Comparison of ENCODE assay signal across 8 cellular contexts in genomic region chr2:28391564-28392296, GRCh38. TPM values are rescaled to one million over a fixed set of nuclear protein-coding genes. Genes with fewer than 3 reads are reported as not detected.
DNase-seq lines count a peak whose midpoint lies in the region; ATAC-seq and TF ChIP-seq lines count a peak whose summit lies in the region.

No MANE protein-coding gene starts in this region.

- POLR2A ChIA-PET in WTC11 (lab: Charles Lee) = interaction anchor here (0.6 to 1.0 kb wide), 5 partner anchors 9 to 704 kb away, joined by 3 to 7 read pairs (median 4); no protein-coding TSS in a partner anchor

- no peak for TF ChIP-seq CTCF in WTC11 (IDR thresholded peaks at IDR 0.05)

- no peak overlapping the region for H3K27ac Mint-ChIP-seq in WTC11
- no peak overlapping the region for H3K27ac Mint-ChIP-seq in central memory CD8-positive, alpha-beta T cell (ENCODE audit: low read depth)

- CTCF ChIA-PET in WTC11 (lab: Charles Lee) = interaction anchor here (0.7 to 1.4 kb wide), 4 partner anchors 11 to 175 kb away, joined by 3 to 5 read pairs (median 4); no protein-coding TSS in a partner anchor

- peak; percentile 68 for DNase-seq in SIG-M5 treated with dmso at 0.1 percent for 504 hours (lab: John Stamatoyannopoulos, UW; ENCODE audit: unreplicated experiment)
- DNase-seq in SIG-M5 (lab: John Stamatoyannopoulos, UW) = no peak
- peak; percentile 50 for DNase-seq in NCI-H1694 (lab: John Stamatoyannopoulos, UW)
- peak; percentile 66 for DNase-seq in WTC11 (ENCODE audit: low spot score)
- peak in 1 of 2 donors; percentile 53 for DNase-seq in central memory CD8-positive, alpha-beta T cell (ENCODE audit: low spot score in 2 of 2)
- peak; percentile 87 for DNase-seq in kidney glomerular epithelial cell (lab: John Stamatoyannopoulos, UW)
- peak; percentile 83 for DNase-seq in stimulated activated CD4-positive, alpha-beta T cell treated with anti-CD3 and anti-CD28 coated beads, Interleukin-1b, Interleukin-23, amount 100 ng/mL, for 48 hours

- peaks cover 18% of the 10 kb centered on the region for H3K4me1 Mint-ChIP-seq in WTC11
- H3K4me1 Mint-ChIP-seq in central memory CD8-positive, alpha-beta T cell = peaks cover 25% of the 10 kb centered on the region

- peak overlapping the region; percentile 77 for H3K4me3 Mint-ChIP-seq in WTC11
- H3K4me3 Mint-ChIP-seq in central memory CD8-positive, alpha-beta T cell = no peak overlapping the region

- no peaks in the 10 kb centered on the region for H3K36me3 Mint-ChIP-seq in WTC11
- peaks cover 33% of the 10 kb centered on the region for H3K36me3 Mint-ChIP-seq in central memory CD8-positive, alpha-beta T cell (ENCODE audit: insufficient read depth)

- no peaks in the 10 kb centered on the region for H3K9me3 Mint-ChIP-seq in WTC11
- no peaks in the 10 kb centered on the region for H3K9me3 Mint-ChIP-seq in central memory CD8-positive, alpha-beta T cell

- ATAC-seq in HG02885 (IDR thresholded peaks at IDR 0.05; ENCODE audit: poor library complexity, unreplicated experiment) (peak; percentile 32), WTC11 (peak; percentile 19)
- ATAC-seq in central memory CD8-positive, alpha-beta T cell (replicated peaks; ENCODE audit: extremely low read depth, poor library complexity, severe bottlenecking) = peak; percentile 37

- peaks cover 49% of the 10 kb centered on the region for H3K27me3 Mint-ChIP-seq in WTC11 (ENCODE audit: low read depth)
- H3K27me3 Mint-ChIP-seq in central memory CD8-positive, alpha-beta T cell = no peaks in the 10 kb centered on the region

TF ChIP-seq in WTC11, 78 proteins besides CTCF, POLR2A, EP300 and RAD21:
- peak; percentile 52; the same call in 1 of the 2 replicates for TF ChIP-seq ZNF423 (CRISPR knock-in tag; IDR thresholded peaks at IDR 0.05)
- no peak for TF ChIP-seq EMX1 (CRISPR knock-in tag; IDR thresholded peaks at IDR 0.05)

RNA-seq across cellular contexts. Expression of gene FOSL2, which starts 0.9 kb away (rescaled TPM):
- 3.9 to 4.5 TPM (median 4.0 TPM) in 3 replicates for total RNA-seq in WTC11 (2021)
